9 cellular contexts compared by ENCODE assay signal in genomic region chr14:89165189-89165809, GRCh38.
DNase-seq lines count a peak whose midpoint lies in the region; ATAC-seq and TF ChIP-seq lines count a peak whose summit lies in the region.
"Had no signal": no experiment of that assay in that cellular context is flagged by ENCODE, and none has a peak within 500 bp of the region (broad histone marks: within the 10 kb centered on the region; RNA-seq: fewer than 3 reads in every experiment).

No MANE protein-coding gene starts in this region.

- no peak overlapping the region for H4K5ac ChIP-seq in mesendoderm (ENCODE audit: low read length)

- 36 to 53% (median 39%) methylated on average over 9 of the region's 9 CpGs for WGBS in stomach, 5 donors
- no CpG with 5 or more reads among the region's 9 CpGs for WGBS in mesendoderm (ENCODE audit: extremely low coverage, insufficient coverage, low lambda C conversion rate)

- H3K4me3 ChIP-seq in fibroblast of villous mesenchyme (ENCODE audit: low read depth, low read length) (no peak overlapping the region), stomach (peak overlapping the region; percentile 10 to 22 (median 14)), mesendoderm (ENCODE audit: low read length) (no peak overlapping the region)

- no peak overlapping the region for H2AK5ac ChIP-seq in mesendoderm (ENCODE audit: low read length)

- H3K79me2 ChIP-seq in mesendoderm (ENCODE audit: control insufficient read depth, insufficient read depth, low read length) = no peaks in the 10 kb centered on the region

- H3K36me3 ChIP-seq in stomach (peaks cover 8 to 44% (median 28%) of the 10 kb centered on the region in 4 donors), mesendoderm (ENCODE audit: control insufficient read depth, insufficient read depth, low read length) (peaks cover 3% of the 10 kb centered on the region)

- H2BK5ac ChIP-seq in mesendoderm (ENCODE audit: low read length) = no peak overlapping the region

- H3K56ac ChIP-seq in mesendoderm (ENCODE audit: low read length) = no peak overlapping the region

- H3K27me3 ChIP-seq in stomach (no peaks in the 10 kb centered on the region), mesendoderm (ENCODE audit: insufficient read depth, low read length, poor library complexity) (no peaks in the 10 kb centered on the region)

- no peak overlapping the region for H3K4ac ChIP-seq in mesendoderm (ENCODE audit: low read depth, low read length)

- no peak overlapping the region for H3K23ac ChIP-seq in mesendoderm (ENCODE audit: low read length)

- H3K18ac ChIP-seq in mesendoderm (ENCODE audit: low read length) = no peak overlapping the region

- no peak overlapping the region for H2BK15ac ChIP-seq in mesendoderm (replicated peaks; ENCODE audit: low read depth)

- intact Hi-C loops in stomach (cut with DNase I; ENCODE audit: low total_unique reads) = no loop called here

- no peak for TF ChIP-seq POLR2A in stomach (IDR thresholded peaks at IDR 0.05)

- peak overlapping the region in 4 of 5 donors; percentile 14 to 79 (median 72) for H3K27ac ChIP-seq in stomach
- H3K27ac ChIP-seq in mesendoderm (ENCODE audit: low read depth, low read length) = no peak overlapping the region

- peak; percentile 47 for ATAC-seq in GM18499 (IDR thresholded peaks at IDR 0.05; ENCODE audit: insufficient read depth, unreplicated experiment)
- ATAC-seq in GM21529 (IDR thresholded peaks at IDR 0.05; ENCODE audit: unreplicated experiment) = peak; percentile 73
- ATAC-seq: Panc1 had no signal

- no peak for TF ChIP-seq EP300 in stomach (IDR thresholded peaks at IDR 0.05)

- peaks cover 0 to 26% (median 22%) of the 10 kb centered on the region in 4 donors for H3K4me1 ChIP-seq in stomach
- H3K4me1 ChIP-seq in mesendoderm (ENCODE audit: control insufficient read depth, low read depth, low read length) = no peaks in the 10 kb centered on the region

- H2BK120ac ChIP-seq in mesendoderm (ENCODE audit: low read depth, low read length) = no peak overlapping the region

- peaks cover 0 to 5% (median 0%) of the 10 kb centered on the region in 4 donors for H3K9me3 ChIP-seq in stomach

- no peak overlapping the region for H3K4me2 ChIP-seq in mesendoderm (ENCODE audit: low read length)

- TF ChIP-seq CTCF in fibroblast of villous mesenchyme (IDR thresholded peaks at IDR 0.05; ENCODE audit: insufficient read depth, low read depth, low read length) = no peak
- TF ChIP-seq CTCF in stomach (IDR thresholded peaks at IDR 0.05) = no peak

- DNase-seq in Kasumi-1 (lab: John Stamatoyannopoulos, UW) = peak; percentile 95 to 97
- peak; percentile 40 for DNase-seq in fibroblast of villous mesenchyme (ENCODE audit: low read depth)
- no peak for DNase-seq in stomach
- no peak for DNase-seq in NCI-H187 (lab: John Stamatoyannopoulos, UW)
- no peak for DNase-seq in mesendoderm
- DNase-seq in COR-L47 (lab: John Stamatoyannopoulos, UW) = no peak

- no peak overlapping the region for H4K8ac ChIP-seq in mesendoderm (ENCODE audit: low read depth, low read length)

- H3K79me1 ChIP-seq in mesendoderm (ENCODE audit: low read length) = peaks cover 2% of the 10 kb centered on the region

- no peak overlapping the region for H3K9ac ChIP-seq in mesendoderm (ENCODE audit: low read length)

Comparison
In these comparisons a context has a peak if more than half of its experiments do, and no peak if none do; other contexts are left out.
1. DNase-seq: peak in Kasumi-1 (2 of 2) and fibroblast of villous mesenchyme (single experiment); none in stomach (single experiment), NCI-H187 (0 of 2), mesendoderm (single experiment) and COR-L47 (single experiment).
2. H3K4me3 ChIP-seq: peak in stomach (4 of 4); none in fibroblast of villous mesenchyme (single experiment) and mesendoderm (single experiment).